11 cellular contexts compared by ENCODE assay signal in genomic region chr3:183275418-183275817, GRCh38. TPM values are rescaled to one million over a fixed set of nuclear protein-coding genes. Genes with fewer than 3 reads are reported as not detected.
DNase-seq lines count a peak whose midpoint lies in the region; ATAC-seq and TF ChIP-seq lines count a peak whose summit lies in the region.
"Had no signal": no experiment of that assay in that cellular context is flagged by ENCODE, and none has a peak within 500 bp of the region (broad histone marks: within the 10 kb centered on the region; RNA-seq: fewer than 3 reads in every experiment).

No MANE protein-coding gene starts in this region.

- no peaks in the 10 kb centered on the region for H3K9me3 Mint-ChIP-seq in Calu3 (ENCODE audit: low read depth, unreplicated experiment)
- H3K9me3 Mint-ChIP-seq in stimulated activated naive B cell treated with anti-CD40 and anti-IgM and Interleukin-4, amounts not matched to agents 10 μg/mL and 1 μg/mL and 100 μg/mL, for 72 hours: no peaks in the 10 kb centered on the region

- DNase-seq in Calu3 (peak; percentile 64), LNCaP clone FGC (ENCODE audit: low read depth) (peak; percentile 30), adipocyte (ENCODE audit: low read depth) (peak; percentile 89), left lung (no peak), omental fat pad (ENCODE audit: low spot score) (no peak), tibial artery (no peak)
- no peak for DNase-seq in stimulated activated naive B cell treated with anti-CD40 and anti-IgM and Interleukin-4, amounts not matched to agents 10 μg/mL and 1 μg/mL and 100 μg/mL, for 72 hours
- DNase-seq: activated CD8-positive, alpha-beta memory T cell treated with anti-CD3 and anti-CD28 coated beads, Interleukin-2, amount 50 U/mL, for 48 hours; NCI-H526 treated with DMSO at 0.1 percent for 48 hours; spleen had no signal

- H3K36me3 ChIP-seq in adipocyte (ENCODE audit: control insufficient read depth, insufficient read depth, low read length, severe bottlenecking): no peaks in the 10 kb centered on the region
- H3K36me3 ChIP-seq in left lung: peaks cover 0 to 4% of the 10 kb centered on the region in 2 donors
- H3K36me3 ChIP-seq in tibial artery: no peaks in the 10 kb centered on the region

- H3K4me1 ChIP-seq in adipocyte (ENCODE audit: control insufficient read depth, insufficient read depth, low read length) (peaks cover 21% of the 10 kb centered on the region), left lung (peaks cover 9 to 38% of the 10 kb centered on the region in 2 donors), tibial artery (no peaks in the 10 kb centered on the region)

- H3K27ac ChIP-seq in left lung (peak overlapping the region in 1 of 2 donors; percentile 51), tibial artery (no peak overlapping the region)

- peak overlapping the region; percentile 63 for H3K27ac Mint-ChIP-seq in Calu3 (ENCODE audit: unreplicated experiment)
- no peak overlapping the region for H3K27ac Mint-ChIP-seq in stimulated activated naive B cell treated with anti-CD40 and anti-IgM and Interleukin-4, amounts not matched to agents 10 μg/mL and 1 μg/mL and 100 μg/mL, for 72 hours

- intact Hi-C loops in Calu3 (cut with micrococcal nuclease; ENCODE audit: unreplicated experiment) (loop anchor here (1.0 to 5.0 kb wide), 2 partner anchors 32 to 52 kb away; no protein-coding TSS in a partner anchor), left lung (cut with DNase I) (no loop called here), tibial artery (cut with DNase I; ENCODE audit: low total_unique reads) (no loop called here)

- ATAC-seq in left lung (peak; percentile 85), HG02759 (IDR thresholded peaks at IDR 0.05; ENCODE audit: unreplicated experiment) (no peak), omental fat pad (ENCODE audit: low FRiP score) (no peak)
- no peak for ATAC-seq in stimulated activated naive B cell treated with anti-CD40 and anti-IgM and Interleukin-4, amounts not matched to agents 10 μg/mL and 1 μg/mL and 100 μg/mL, for 72 hours (replicated peaks)

- peaks cover 53% of the 10 kb centered on the region for H3K4me1 Mint-ChIP-seq in Calu3 (ENCODE audit: low read depth, unreplicated experiment)
- peaks cover 9 to 21% of the 10 kb centered on the region in 2 donors for H3K4me1 Mint-ChIP-seq in stimulated activated naive B cell treated with anti-CD40 and anti-IgM and Interleukin-4, amounts not matched to agents 10 μg/mL and 1 μg/mL and 100 μg/mL, for 72 hours

- no peak overlapping the region for H3K4me3 ChIP-seq in LNCaP clone FGC (ENCODE audit: low read depth, low read length)
- H3K4me3 ChIP-seq in adipocyte (ENCODE audit: low read length): no peak overlapping the region
- no peak overlapping the region for H3K4me3 ChIP-seq in left lung
- no peak overlapping the region for H3K4me3 ChIP-seq in tibial artery
- H3K4me3 ChIP-seq: spleen had no signal

- H3K9me3 ChIP-seq in adipocyte (ENCODE audit: control insufficient read depth, low read length) (no peaks in the 10 kb centered on the region), left lung (no peaks in the 10 kb centered on the region), tibial artery (no peaks in the 10 kb centered on the region)
- H3K9me3 ChIP-seq: spleen had no signal

- no peak overlapping the region for H3K9ac ChIP-seq in adipocyte (ENCODE audit: low read length)

- BruUV-seq in Calu3 (replicated peaks; lab: Mats Ljungman, UMichigan): no TSS peak

- H3K36me3 Mint-ChIP-seq in Calu3 (ENCODE audit: insufficient read depth, unreplicated experiment): peaks cover 9% of the 10 kb centered on the region
- H3K36me3 Mint-ChIP-seq in stimulated activated naive B cell treated with anti-CD40 and anti-IgM and Interleukin-4, amounts not matched to agents 10 μg/mL and 1 μg/mL and 100 μg/mL, for 72 hours: peaks cover 11 to 15% of the 10 kb centered on the region in 2 donors

- H3K4me3 Mint-ChIP-seq in Calu3 (ENCODE audit: low read depth, unreplicated experiment): peak overlapping the region; percentile 29
- no peak overlapping the region for H3K4me3 Mint-ChIP-seq in stimulated activated naive B cell treated with anti-CD40 and anti-IgM and Interleukin-4, amounts not matched to agents 10 μg/mL and 1 μg/mL and 100 μg/mL, for 72 hours

- CTCF ChIA-PET in Calu3 (lab: Charles Lee): interaction anchor here (0.5 to 2.0 kb wide), 12 partner anchors 10 to 208 kb away, joined by 3 to 25 read pairs (median 4); no protein-coding TSS in a partner anchor

- no peaks in the 10 kb centered on the region for H3K27me3 Mint-ChIP-seq in Calu3 (ENCODE audit: unreplicated experiment)
- no peaks in the 10 kb centered on the region for H3K27me3 Mint-ChIP-seq in stimulated activated naive B cell treated with anti-CD40 and anti-IgM and Interleukin-4, amounts not matched to agents 10 μg/mL and 1 μg/mL and 100 μg/mL, for 72 hours

- TF ChIP-seq CTCF in Calu3 (IDR thresholded peaks at IDR 0.05; ENCODE audit: unreplicated experiment) (no peak), LNCaP clone FGC (IDR thresholded peaks at IDR 0.05; ENCODE audit: control insufficient read depth, extremely low read depth, insufficient read depth) (no peak), left lung (IDR thresholded peaks at IDR 0.05) (no peak), omental fat pad (IDR thresholded peaks at IDR 0.05) (no peak), tibial artery (IDR thresholded peaks at IDR 0.05) (no peak)

- no peaks in the 10 kb centered on the region for H3K27me3 ChIP-seq in adipocyte (replicated peaks; ENCODE audit: control insufficient read depth, insufficient read depth, low read length)
- no peaks in the 10 kb centered on the region for H3K27me3 ChIP-seq in left lung
- H3K27me3 ChIP-seq in tibial artery: no peaks in the 10 kb centered on the region
- H3K27me3 ChIP-seq: spleen had no signal

RNA-seq across cellular contexts. Expression of gene B3GNT5, which starts 22.4 kb away (rescaled TPM):
- total RNA-seq in Calu3 (2022) (42.9 and 43.6 TPM in 2 replicates), left lung (10 to 100 TPM; 21.7 to 45.2 TPM), omental fat pad (10 to 100 TPM in 2 of 4 donors, 1 to 10 TPM in 2; 7.9 to 42.0 (median 19.7) TPM)

Comparison
In these comparisons a context has a peak if more than half of its experiments do, and no peak if none do; other contexts are left out.
1. DNase-seq: peak in Calu3 (single experiment), LNCaP clone FGC (single experiment) and adipocyte (single experiment); none in left lung (0 of 2), omental fat pad (single experiment), tibial artery (0 of 2) and stimulated activated naive B cell treated with anti-CD40 and anti-IgM and Interleukin-4, amounts not matched to agents 10 μg/mL and 1 μg/mL and 100 μg/mL, for 72 hours (single experiment).